ENCODE assay signal across 8 cellular contexts in genomic region chr17:74213897-74214386, GRCh38. TPM values are rescaled to one million over a fixed set of nuclear protein-coding genes. Genes with fewer than 3 reads are reported as not detected.
DNase-seq lines count a peak whose midpoint lies in the region; ATAC-seq and TF ChIP-seq lines count a peak whose summit lies in the region.

No MANE protein-coding gene starts in this region.

- peaks cover 16% of the 10 kb centered on the region for H3K36me3 ChIP-seq in CD4-positive, CD25-positive, alpha-beta regulatory T cell (ENCODE audit: control insufficient read depth, insufficient read depth, low read length)
- H3K36me3 ChIP-seq in MG63: peaks cover 25% of the 10 kb centered on the region
- H3K36me3 ChIP-seq in brain microvascular endothelial cell (replicated peaks): peaks cover 23% of the 10 kb centered on the region

- no peak for ATAC-seq in CD4-positive, CD25-positive, alpha-beta regulatory T cell (ENCODE audit: low read depth in 2 of 2)
- no peak for ATAC-seq in memory B cell (ENCODE audit: low read depth)

- H3K27ac Mint-ChIP-seq in CD4-positive, CD25-positive, alpha-beta regulatory T cell: peak overlapping the region in 2 of 3 donors; percentile 52 to 70
- H3K27ac Mint-ChIP-seq in memory B cell (peak overlapping the region; percentile 39), type B pancreatic cell (no peak overlapping the region)

- no peaks in the 10 kb centered on the region for H3K9me3 ChIP-seq in CD4-positive, CD25-positive, alpha-beta regulatory T cell (ENCODE audit: control insufficient read depth in 2 of 2, low read length in 2 of 2)
- H3K9me3 ChIP-seq in MG63: no peaks in the 10 kb centered on the region

- peaks cover 52% of the 10 kb centered on the region for H3K4me1 ChIP-seq in CD4-positive, CD25-positive, alpha-beta regulatory T cell (ENCODE audit: control insufficient read depth, insufficient read depth, low read length, poor library complexity, severe bottlenecking)

- peak overlapping the region; percentile 88 to 95 (median 91) for H3K4me3 Mint-ChIP-seq in CD4-positive, CD25-positive, alpha-beta regulatory T cell
- H3K4me3 Mint-ChIP-seq in memory B cell (peak overlapping the region; percentile 91), type B pancreatic cell (peak overlapping the region; percentile 83)

- H3K4me1 Mint-ChIP-seq in CD4-positive, CD25-positive, alpha-beta regulatory T cell: peaks cover 6 to 66% (median 25%) of the 10 kb centered on the region in 4 donors
- H3K4me1 Mint-ChIP-seq in memory B cell (peaks cover 32% of the 10 kb centered on the region), type B pancreatic cell (ENCODE audit: unreplicated experiment) (peaks cover 34% of the 10 kb centered on the region)

- TF ChIP-seq CTCF in brain microvascular endothelial cell (IDR thresholded peaks at IDR 0.05; ENCODE audit: low read depth, low read length, missing control alignments) (no peak), type B pancreatic cell (conservative IDR thresholded peaks at IDR 0.05) (no peak)

- H3K27ac ChIP-seq in CD4-positive, CD25-positive, alpha-beta regulatory T cell (ENCODE audit: insufficient read depth, low read length, poor library complexity, severe bottlenecking): peak overlapping the region; percentile 56
- H3K27ac ChIP-seq in brain microvascular endothelial cell: no peak overlapping the region

- H3K27me3 Mint-ChIP-seq in CD4-positive, CD25-positive, alpha-beta regulatory T cell: no peaks in the 10 kb centered on the region
- H3K27me3 Mint-ChIP-seq in memory B cell: no peaks in the 10 kb centered on the region
- H3K27me3 Mint-ChIP-seq in type B pancreatic cell: peaks cover 33% of the 10 kb centered on the region

- no peaks in the 10 kb centered on the region for H3K9me3 Mint-ChIP-seq in CD4-positive, CD25-positive, alpha-beta regulatory T cell
- H3K9me3 Mint-ChIP-seq in memory B cell: no peaks in the 10 kb centered on the region
- H3K9me3 Mint-ChIP-seq in type B pancreatic cell: no peaks in the 10 kb centered on the region

- H3K27me3 ChIP-seq in CD4-positive, CD25-positive, alpha-beta regulatory T cell (ENCODE audit: control insufficient read depth, insufficient read depth, low read length): no peaks in the 10 kb centered on the region
- H3K27me3 ChIP-seq in MG63 (no peaks in the 10 kb centered on the region), brain microvascular endothelial cell (replicated peaks) (no peaks in the 10 kb centered on the region)

- DNase-seq in CD4-positive, CD25-positive, alpha-beta regulatory T cell: no peak
- no peak for DNase-seq in MG63
- DNase-seq in brain microvascular endothelial cell: no peak
- DNase-seq in memory B cell (ENCODE audit: low spot score in 2 of 2): no peak
- no peak for DNase-seq in type B pancreatic cell (ENCODE audit: extremely low spot score, unreplicated experiment)
- DNase-seq in NCI-H187 treated with DMSO at 0.1 percent for 48 hours (lab: John Stamatoyannopoulos, UW): no peak
- DNase-seq in SW 1271 (lab: John Stamatoyannopoulos, UW): no peak
- no peak for DNase-seq in SK-N-DZ (ENCODE audit: low spot score)

- H3K36me3 Mint-ChIP-seq in CD4-positive, CD25-positive, alpha-beta regulatory T cell: peaks cover 19% of the 10 kb centered on the region
- H3K36me3 Mint-ChIP-seq in memory B cell: peaks cover 6% of the 10 kb centered on the region
- H3K36me3 Mint-ChIP-seq in type B pancreatic cell: peaks cover 11% of the 10 kb centered on the region

- peak overlapping the region; percentile 74 for H3K4me3 ChIP-seq in CD4-positive, CD25-positive, alpha-beta regulatory T cell (ENCODE audit: low read depth, low read length)
- peak overlapping the region; percentile 50 for H3K4me3 ChIP-seq in MG63
- H3K4me3 ChIP-seq in brain microvascular endothelial cell (ENCODE audit: low read depth, low read length): peak overlapping the region; percentile 54

- in situ Hi-C loops in brain microvascular endothelial cell (cut with HindIII; ENCODE audit: low pct_ligation_motif_present, low sequenced_read_pairs): no loop called here

RNA-seq across cellular contexts. Expression of gene TTYH2, which starts 0.6 kb away (rescaled TPM):
- total RNA-seq in CD4-positive, CD25-positive, alpha-beta regulatory T cell: 23.3 TPM
- 10 to 100 TPM in 2 of 4 donors, 1 to 10 TPM in 2; 6.7 to 13.8 (median 9.9) TPM for polyA plus RNA-seq in CD4-positive, CD25-positive, alpha-beta regulatory T cell
- 1.8 and 1.9 TPM in 2 replicates for total RNA-seq in MG63 (2014; rRNA removed; shearing (Covaris generic); ENCODE audit: low replicate concordance)
- total RNA-seq in type B pancreatic cell (ENCODE audit: low replicate concordance): 2.2 and 12.4 TPM in 2 replicates
- 5.8 and 7.4 TPM in 2 replicates for polyA plus RNA-seq in SK-N-DZ (2014; cell fraction: cytosol; rRNA removed)
- 11.5 and 16.2 TPM in 2 replicates for polyA plus RNA-seq in SK-N-DZ (2014; cell fraction: nucleus; rRNA removed)

RNA-seq across cellular contexts. Expression of gene RPL38, which starts 10.5 kb away (rescaled TPM):
- total RNA-seq in CD4-positive, CD25-positive, alpha-beta regulatory T cell: 1,316 TPM
- polyA plus RNA-seq in CD4-positive, CD25-positive, alpha-beta regulatory T cell: 1,000 to 10,000 TPM; 1,826 to 2,253 (median 2,137) TPM
- 1,119 and 3,764 TPM in 2 replicates for total RNA-seq in MG63 (2014; rRNA removed; shearing (Covaris generic); ENCODE audit: low replicate concordance)
- total RNA-seq in type B pancreatic cell (ENCODE audit: low replicate concordance): 1,028 and 1,111 TPM in 2 replicates
- 501 and 546 TPM in 2 replicates for polyA plus RNA-seq in SK-N-DZ (2014; cell fraction: cytosol; rRNA removed)
- 444 and 461 TPM in 2 replicates for polyA plus RNA-seq in SK-N-DZ (2014; cell fraction: nucleus; rRNA removed)
